Comparison of ENCODE assay signal across 20 cellular contexts in the genomic region with DNA sequence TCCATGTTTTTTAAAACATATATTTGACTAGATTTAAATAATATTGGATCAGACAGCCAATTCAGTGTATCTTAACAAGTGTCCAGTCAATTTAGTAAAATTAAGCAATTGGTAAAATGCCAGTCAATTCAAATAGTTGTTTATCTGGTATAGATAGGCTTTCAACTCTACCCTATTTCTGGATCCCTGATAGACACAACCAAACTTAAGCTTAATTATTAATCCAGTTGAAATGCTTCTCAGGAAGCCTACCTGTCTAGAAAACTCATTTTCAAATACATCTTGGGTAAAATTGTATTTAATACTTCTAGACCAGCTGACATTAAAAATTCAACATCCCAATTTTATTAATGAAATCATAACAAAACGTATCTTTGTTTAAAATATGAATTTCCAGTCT.
A peak's percentile ranks its signal among the peaks of the same experiment; 100 is the strongest.
DNase-seq lines count a peak whose midpoint lies in the region; ATAC-seq, FAIRE-seq and TF ChIP-seq lines count a peak whose summit lies in the region.
"Had no signal": no experiment of that assay in that cellular context is flagged by ENCODE, and none has a peak within 500 bp of the region (broad histone marks: within the 10 kb centered on the region; RNA-seq: fewer than 3 reads in every experiment).

No MANE protein-coding gene starts in this region.

- CTCF ChIA-PET in HepG2 (lab: Yijun Ruan, JAX; ENCODE audit: low intra/inter-chr PET ratio, low total read pairs): no interaction called here

- 27 to 31% methylated on average over 1 of the region's 1 CpG for WGBS in pancreas, 2 donors
- 60 to 71% (median 64%) methylated on average over 1 of the region's 1 CpG for WGBS in heart left ventricle, 4 donors
- WGBS in HepG2 (ENCODE audit: low lambda C conversion rate): 3% methylated on average over 1 of the region's 1 CpG

- H3K4me2 ChIP-seq in HepG2 (ENCODE audit: low read depth, low read length): no peak overlapping the region
- H3K4me2 ChIP-seq: BLaER1, GM23338 had no signal

- DNase-seq in DMS53 (lab: John Stamatoyannopoulos, UW) (peak; percentile 36), DMS53 treated with DMSO at 0.1 percent for 48 hours (lab: John Stamatoyannopoulos, UW; ENCODE audit: unreplicated experiment) (no peak), frontal cortex (ENCODE audit: low spot score in 2 of 2) (no peak), pancreas (no peak), heart left ventricle (no peak), HepG2 (ENCODE audit: low spot score) (no peak)
- DNase-seq: Caco-2; CD4-positive, CD25-positive, alpha-beta regulatory T cell; CD8-positive, alpha-beta T cell; DMS153; DMS79 treated with DMSO at 0.1 percent for 48 hours; GF-D8; H9 had no signal

- ATAC-seq in pancreas: peak; percentile 66 to 89 (median 76)
- ATAC-seq in heart left ventricle: no peak
- no peak for ATAC-seq in HepG2
- ATAC-seq: CD8-positive, alpha-beta T cell; HCT116 had no signal

- TF ChIP-seq POLR2A in heart left ventricle (IDR thresholded peaks at IDR 0.05): no peak
- no peak for TF ChIP-seq POLR2A in HepG2 (IDR thresholded peaks at IDR 0.05; ENCODE audit: insufficient read depth in 1 of 2, low read depth in 2 of 2, low read length in 2 of 2)

- H3K9ac ChIP-seq in HepG2 (ENCODE audit: insufficient read depth, low read depth, low read length): no peak overlapping the region
- H3K9ac ChIP-seq: BLaER1 had no signal

- TF ChIP-seq EP300 in HepG2 (IDR thresholded peaks at IDR 0.05; ENCODE audit: low read depth in 2 of 2, low read length in 2 of 2) (no peak), HepG2 (CRISPR knock-in tag; IDR thresholded peaks at IDR 0.05; ENCODE audit: borderline replicate concordance) (no peak)

- H3K4me1 ChIP-seq in pancreas (peaks cover 0 to 10% (median 9%) of the 10 kb centered on the region in 3 donors), heart left ventricle (no peaks in the 10 kb centered on the region), HepG2 (ENCODE audit: insufficient read depth, low read length) (peaks cover 21% of the 10 kb centered on the region)
- H3K4me1 ChIP-seq: BLaER1 had no signal

- H3K79me2 ChIP-seq in HepG2 (ENCODE audit: insufficient read depth, low read length): no peaks in the 10 kb centered on the region

- no TSS peak for BruUV-seq in HepG2 (replicated peaks; lab: Mats Ljungman, UMichigan)

- POLR2A ChIA-PET in HepG2 (lab: Yijun Ruan, JAX): no interaction called here

- H3K9me3 ChIP-seq in pancreas: no peaks in the 10 kb centered on the region
- no peaks in the 10 kb centered on the region for H3K9me3 ChIP-seq in heart left ventricle
- no peaks in the 10 kb centered on the region for H3K9me3 ChIP-seq in HepG2 (ENCODE audit: low read length)
- H3K9me3 ChIP-seq: BLaER1, Caco-2 had no signal

- H3K4me3 ChIP-seq in pancreas: no peak overlapping the region
- no peak overlapping the region for H3K4me3 ChIP-seq in heart left ventricle
- H3K4me3 ChIP-seq in HepG2 (replicated peaks in 1 of 3; ENCODE audit: insufficient read depth in 1 of 3, low read depth in 2 of 3, low read length in 3 of 3): no peak overlapping the region
- H3K4me3 ChIP-seq: BLaER1, GM23338 had no signal

- TF ChIP-seq RAD21 in HepG2 (CRISPR knock-in tag; IDR thresholded peaks at IDR 0.05): no peak

- H2AFZ ChIP-seq in HepG2 (ENCODE audit: low read length): no peak overlapping the region

- intact Hi-C loops in pancreas (cut with DNase I): no loop called here
- intact Hi-C loops in heart left ventricle (cut with DNase I): no loop called here
- intact Hi-C loops in HepG2 (cut with micrococcal nuclease; ENCODE audit: unreplicated experiment): loop anchor here (5.0 kb wide), 1 partner anchor 885 kb away; the partner anchor contains the start of gene ALDH7A1

- H3K27ac ChIP-seq in pancreas (no peak overlapping the region), heart left ventricle (no peak overlapping the region), HepG2 (ENCODE audit: extremely low read length, insufficient read depth, low read length) (no peak overlapping the region)
- H3K27ac ChIP-seq: 22Rv1, BLaER1, C4-2B had no signal

- no peaks in the 10 kb centered on the region for H3K27me3 ChIP-seq in pancreas
- no peaks in the 10 kb centered on the region for H3K27me3 ChIP-seq in heart left ventricle
- no peaks in the 10 kb centered on the region for H3K27me3 ChIP-seq in HepG2 (ENCODE audit: control insufficient read depth in 1 of 2, insufficient read depth in 2 of 2, low read length in 2 of 2)
- H3K27me3 ChIP-seq: BLaER1 had no signal

- H3K36me3 ChIP-seq in pancreas (no peaks in the 10 kb centered on the region), heart left ventricle (no peaks in the 10 kb centered on the region), HepG2 (replicated peaks in 1 of 2; ENCODE audit: control insufficient read depth in 1 of 2, insufficient read depth in 2 of 2, low read length in 2 of 2) (no peaks in the 10 kb centered on the region)
- H3K36me3 ChIP-seq: BLaER1 had no signal

- H4K20me1 ChIP-seq in HepG2 (ENCODE audit: insufficient read depth, low read length): no peaks in the 10 kb centered on the region
- H4K20me1 ChIP-seq: BLaER1 had no signal

- no peak for TF ChIP-seq CTCF in pancreas (IDR thresholded peaks at IDR 0.05)
- no peak for TF ChIP-seq CTCF in heart left ventricle (IDR thresholded peaks at IDR 0.05)
- no peak for TF ChIP-seq CTCF in HepG2 (CRISPR knock-in tag; IDR thresholded peaks at IDR 0.05)

- FAIRE-seq in frontal cortex (lab: Jason Lieb, UNC) (peak; percentile 34), pancreas (lab: Jason Lieb, UNC) (peak; percentile 54), HepG2 (lab: Jason Lieb, UNC) (no peak)
- FAIRE-seq: GM12891, GM18507 had no signal

- in situ Hi-C loops in HepG2 (cut with HindIII; ENCODE audit: extremely low pct_ligation_motif_present, low pct_unique_long_range_greater_than_20kb): no loop called here

TF ChIP-seq in HepG2, 621 proteins besides CTCF, POLR2A, EP300 and RAD21 (continues in another document):
- TF ChIP-seq MZF1 (CRISPR knock-in tag; IDR thresholded peaks at IDR 0.05; ENCODE audit: borderline replicate concordance): no peak
- no peak for TF ChIP-seq TFDP2 (CRISPR knock-in tag; IDR thresholded peaks at IDR 0.05)
- no peak for TF ChIP-seq ZNF644 (CRISPR knock-in tag; IDR thresholded peaks at IDR 0.05; ENCODE audit: low read depth)
- TF ChIP-seq ZNF740 (CRISPR knock-in tag; IDR thresholded peaks at IDR 0.05): no peak
- TF ChIP-seq ZUFSP (CRISPR knock-in tag; IDR thresholded peaks at IDR 0.05; ENCODE audit: borderline replicate concordance): no peak
- no peak for TF ChIP-seq MXD3 (CRISPR knock-in tag; IDR thresholded peaks at IDR 0.05)

Comparison
In these comparisons a context has a peak if more than half of its experiments do, and no peak if none do; other contexts are left out.
1. ATAC-seq: peak in pancreas (4 of 4); none in heart left ventricle (0 of 4) and HepG2 (single experiment).